7 cellular contexts compared by ENCODE assay signal in genomic region chr19:19820774-19821315, GRCh38. TPM values are rescaled to one million over a fixed set of nuclear protein-coding genes. Genes with fewer than 3 reads are reported as not detected.
DNase-seq lines count a peak whose midpoint lies in the region; ATAC-seq and TF ChIP-seq lines count a peak whose summit lies in the region.

No MANE protein-coding gene starts in this region.

- no peaks in the 10 kb centered on the region for H3K27me3 ChIP-seq in stomach

- H3K4me3 ChIP-seq in iPS-11a (ENCODE audit: low read depth, low read length) (peak overlapping the region; percentile 55), stomach (peak overlapping the region; percentile 62 to 81 (median 72))

- no peak for TF ChIP-seq CTCF in stomach (IDR thresholded peaks at IDR 0.05)

- no peak for TF ChIP-seq POLR2A in stomach (IDR thresholded peaks at IDR 0.05)

- no peaks in the 10 kb centered on the region for H3K27me3 Mint-ChIP-seq in activated CD8-positive, alpha-beta T cell treated with anti-CD3 and anti-CD28 coated beads, Interleukin-2, amount 10 ng/mL, durations not matched to agents 7 days and 5 days (ENCODE audit: low read depth)

- H3K27ac Mint-ChIP-seq in activated CD8-positive, alpha-beta T cell treated with anti-CD3 and anti-CD28 coated beads, Interleukin-2, amount 10 ng/mL, durations not matched to agents 7 days and 5 days: peak overlapping the region; percentile 100

- peaks cover 75% of the 10 kb centered on the region for H3K36me3 Mint-ChIP-seq in activated CD8-positive, alpha-beta T cell treated with anti-CD3 and anti-CD28 coated beads, Interleukin-2, amount 10 ng/mL, durations not matched to agents 7 days and 5 days (ENCODE audit: low read depth)

- peaks cover 0 to 47% (median 20%) of the 10 kb centered on the region in 4 donors for H3K9me3 ChIP-seq in stomach

- ATAC-seq in HG02759 (IDR thresholded peaks at IDR 0.05; ENCODE audit: unreplicated experiment): peak; percentile 16
- ATAC-seq in activated CD8-positive, alpha-beta T cell treated with anti-CD3 and anti-CD28 coated beads, Interleukin-2, amount 10 ng/mL, durations not matched to agents 7 days and 5 days: no peak
- ATAC-seq in HG03571 (IDR thresholded peaks at IDR 0.05; ENCODE audit: unreplicated experiment): no peak
- ATAC-seq in GM21717 (IDR thresholded peaks at IDR 0.05; ENCODE audit: unreplicated experiment): no peak

- CTCF ChIA-PET in activated CD8-positive, alpha-beta T cell treated with anti-CD3 and anti-CD28 coated beads, Interleukin-2, amount 10 ng/mL, durations not matched to agents 7 days and 5 days (lab: Charles Lee): interaction anchor here (0.7 to 2.2 kb wide), 10 partner anchors 11 to 289 kb away, joined by 3 to 8 read pairs (median 4); partner anchors contain the start of genes ZNF101, ZNF253 and ZNF93

- peaks cover 55% of the 10 kb centered on the region for H3K9me3 Mint-ChIP-seq in activated CD8-positive, alpha-beta T cell treated with anti-CD3 and anti-CD28 coated beads, Interleukin-2, amount 10 ng/mL, durations not matched to agents 7 days and 5 days (ENCODE audit: insufficient read depth)

- intact Hi-C loops in stomach (cut with DNase I; ENCODE audit: low total_unique reads): no loop called here

- peaks cover 0 to 17% (median 10%) of the 10 kb centered on the region in 4 donors for H3K36me3 ChIP-seq in stomach

- no peak for TF ChIP-seq EP300 in stomach (IDR thresholded peaks at IDR 0.05)

- peak overlapping the region; percentile 88 to 96 (median 94) for H3K27ac ChIP-seq in stomach

- WGBS in stomach, 5 donors: 3 to 14% (median 10%) methylated on average over 16 to 17 of the region's 17 CpGs

- H3K4me1 Mint-ChIP-seq in activated CD8-positive, alpha-beta T cell treated with anti-CD3 and anti-CD28 coated beads, Interleukin-2, amount 10 ng/mL, durations not matched to agents 7 days and 5 days (ENCODE audit: low read depth): peaks cover 34% of the 10 kb centered on the region

- peaks cover 0 to 53% (median 30%) of the 10 kb centered on the region in 4 donors for H3K4me1 ChIP-seq in stomach

- peak overlapping the region; percentile 100 for H3K4me3 Mint-ChIP-seq in activated CD8-positive, alpha-beta T cell treated with anti-CD3 and anti-CD28 coated beads, Interleukin-2, amount 10 ng/mL, durations not matched to agents 7 days and 5 days

- peak; percentile 24 for DNase-seq in activated CD8-positive, alpha-beta T cell treated with anti-CD3 and anti-CD28 coated beads, Interleukin-2, amount 10 ng/mL, durations not matched to agents 7 days and 5 days
- DNase-seq in stomach (no peak), dedifferentiated amniotic fluid mesenchymal stem cell (ENCODE audit: extremely low spot score) (no peak)

- POLR2A ChIA-PET in activated CD8-positive, alpha-beta T cell treated with anti-CD3 and anti-CD28 coated beads, Interleukin-2, amount 10 ng/mL, durations not matched to agents 7 days and 5 days (lab: Charles Lee): interaction anchor here (0.8 to 2.9 kb wide), 19 partner anchors 10 to 1179 kb away, joined by 3 to 47 read pairs (median 8); partner anchors contain the start of genes ATP13A1, NDUFA13, TSSK6 and ZNF101

RNA-seq across cellular contexts. Expression of gene ZNF506, which starts 0.7 kb away (rescaled TPM):
- total RNA-seq in activated CD8-positive, alpha-beta T cell treated with anti-CD3 and anti-CD28 coated beads, Interleukin-2, amount 10 ng/mL, durations not matched to agents 7 days and 5 days: 10 to 100 TPM; 22.4 to 25.1 TPM
- total RNA-seq in stomach: 10 to 100 TPM; 11.7 to 93.7 (median 61.7) TPM
- polyA plus RNA-seq in stomach: 1 to 10 TPM; 3.4 to 5.5 (median 4.8) TPM

RNA-seq across cellular contexts. Expression of gene ZNF253, which starts 44.8 kb away (rescaled TPM):
- 10 to 100 TPM; 15.7 to 17.5 TPM for total RNA-seq in activated CD8-positive, alpha-beta T cell treated with anti-CD3 and anti-CD28 coated beads, Interleukin-2, amount 10 ng/mL, durations not matched to agents 7 days and 5 days
- total RNA-seq in stomach: 10 to 100 TPM in 3 of 5 donors, 1 to 10 TPM in 2; 7.1 to 32.1 (median 12.7) TPM
- 1 to 10 TPM; 2.4 to 5.2 (median 3.9) TPM for polyA plus RNA-seq in stomach
